In the genomic region with DNA sequence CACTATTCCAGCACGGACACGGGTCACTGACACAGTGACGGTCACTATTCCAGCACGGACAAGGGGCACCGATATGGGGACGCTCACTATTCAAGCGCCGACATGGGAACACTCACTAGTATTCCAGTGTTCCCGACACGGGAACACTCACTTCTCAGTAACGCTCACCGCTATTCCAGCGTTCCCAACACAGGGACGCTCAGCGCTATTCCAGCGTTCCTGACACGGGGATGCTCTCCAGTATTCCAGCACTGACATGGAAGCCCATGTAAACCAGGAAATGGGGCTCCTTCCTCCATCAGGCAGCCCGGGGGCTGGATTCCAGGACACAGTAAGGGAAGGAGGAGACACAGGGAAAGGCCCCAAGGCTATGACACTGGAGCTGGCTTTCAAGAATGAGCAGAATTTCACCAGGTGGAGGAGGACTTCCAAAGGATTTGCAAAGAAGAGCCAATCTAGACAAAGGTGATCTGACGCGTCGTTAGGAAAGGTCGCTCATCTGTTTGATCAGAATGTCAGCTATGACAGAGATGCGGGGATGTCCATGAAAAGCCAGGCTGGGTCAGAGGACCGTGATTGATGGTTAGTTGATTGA, we compare ENCODE assay signal across 33 cellular contexts.
"Had no signal": no experiment of that assay in that cellular context is flagged by ENCODE, and none has a peak within 500 bp of the region (broad histone marks: within the 10 kb centered on the region; RNA-seq: fewer than 3 reads in every experiment).

No MANE protein-coding gene starts in this region.

- H3K27ac Mint-ChIP-seq: activated B cell treated with CpG ODN at 0.5 μM for 24 hours; activated CD4-positive, alpha-beta memory T cell treated with anti-CD3 and anti-CD28 coated beads for 36 hours; activated CD4-positive, alpha-beta T cell treated with anti-CD3 and anti-CD28 coated beads, Interleukin-2, amount 10 ng/mL, durations not matched to agents 24 days and 14 days; activated CD8-positive, alpha-beta T cell treated with anti-CD3 and anti-CD28 coated beads for 36 hours; activated naive CD4-positive, alpha-beta T cell treated with anti-CD3 and anti-CD28 coated beads for 36 hours; activated naive CD4-positive, alpha-beta T cell treated with anti-CD3 and anti-CD28 coated beads, Interleukin-2, amount 50 U/mL, for 72 hours; activated naive CD8-positive, alpha-beta T cell treated with anti-CD3 and anti-CD28 coated beads for 36 hours; activated T-cell treated with anti-CD3 and anti-CD28 coated beads, Interleukin-2, amount 50 U/mL, for 72 hours; activated T-helper 1 cell treated with anti-CD3 and anti-CD28 coated beads, Interleukin-12 subunit alpha, Interleukin-12 subunit beta, Interleukin-2, Interleukin-4 antibody, amounts not matched to agents 30 ng/mL and 10 ng/mL and 1 ng/mL, durations not matched to agents 14 hours and 24 hours and 36 hours; activated T-helper 17 cell treated with anti-CD3 and anti-CD28 coated beads, Interleukin-2, amount 50 U/mL, for 72 hours; T-helper 1 cell treated with Interleukin-12 subunit alpha and Interleukin-12 subunit beta and Interleukin-4 antibody, amounts not matched to agents 30 μg/mL and 1 μg/mL, for 36 hours; T-helper 2 cell treated with Interferon-gamma antibody and Interleukin-4, amounts not matched to agents 5 μg/mL and 100 μg/mL, for 36 hours had no signal

- H3K27me3 Mint-ChIP-seq: activated B cell treated with CpG ODN at 0.5 μM for 24 hours; activated CD4-positive, alpha-beta memory T cell treated with anti-CD3 and anti-CD28 coated beads for 36 hours; activated CD4-positive, alpha-beta T cell treated with anti-CD3 and anti-CD28 coated beads, Interleukin-2, amount 10 ng/mL, durations not matched to agents 24 days and 14 days; activated CD8-positive, alpha-beta T cell treated with anti-CD3 and anti-CD28 coated beads for 36 hours; activated naive CD8-positive, alpha-beta T cell treated with anti-CD3 and anti-CD28 coated beads for 36 hours; activated T-helper 17 cell treated with anti-CD3 and anti-CD28 coated beads, Interleukin-2, amount 50 U/mL, for 72 hours had no signal

- ATAC-seq: activated CD8-positive, alpha-beta T cell treated with anti-CD3 and anti-CD28 coated beads for 36 hours; activated naive CD4-positive, alpha-beta T cell treated with anti-CD3 and anti-CD28 coated beads, Interleukin-2, amount 50 U/mL, for 72 hours; activated T-cell treated with anti-CD3 and anti-CD28 coated beads, Interleukin-2, amount 50 U/mL, for 72 hours; body of pancreas had no signal

- H3K27me3 ChIP-seq: adrenal gland, body of pancreas, brain microvascular endothelial cell, breast epithelium had no signal

- H3K4me3 Mint-ChIP-seq: activated B cell treated with CpG ODN at 0.5 μM for 24 hours; activated CD4-positive, alpha-beta memory T cell treated with anti-CD3 and anti-CD28 coated beads for 36 hours; activated CD4-positive, alpha-beta T cell treated with anti-CD3 and anti-CD28 coated beads, Interleukin-2, amount 10 ng/mL, durations not matched to agents 24 days and 14 days; activated CD8-positive, alpha-beta T cell treated with anti-CD3 and anti-CD28 coated beads for 36 hours; activated naive CD4-positive, alpha-beta T cell treated with anti-CD3 and anti-CD28 coated beads for 36 hours; activated naive CD8-positive, alpha-beta T cell treated with anti-CD3 and anti-CD28 coated beads for 36 hours; activated T-cell treated with anti-CD3 and anti-CD28 coated beads, Interleukin-2, amount 50 U/mL, for 4 hours; activated T-cell treated with anti-CD3 and anti-CD28 coated beads, Interleukin-2, amount 50 U/mL, for 72 hours; activated T-helper 1 cell treated with anti-CD3 and anti-CD28 coated beads, Interleukin-12 subunit alpha, Interleukin-12 subunit beta, Interleukin-2, Interleukin-4 antibody, amounts not matched to agents 30 ng/mL and 10 ng/mL and 1 ng/mL, durations not matched to agents 14 hours and 24 hours and 36 hours; activated T-helper 17 cell treated with anti-CD3 and anti-CD28 coated beads, Interleukin-2, amount 50 U/mL, for 72 hours; T-helper 1 cell treated with Interleukin-12 subunit alpha and Interleukin-12 subunit beta and Interleukin-4 antibody, amounts not matched to agents 30 μg/mL and 1 μg/mL, for 36 hours; T-helper 2 cell treated with Interferon-gamma antibody and Interleukin-4, amounts not matched to agents 5 μg/mL and 100 μg/mL, for 36 hours had no signal

- H3K4me1 Mint-ChIP-seq: activated B cell treated with CpG ODN at 0.5 μM for 24 hours; activated naive CD8-positive, alpha-beta T cell treated with anti-CD3 and anti-CD28 coated beads for 36 hours had no signal

- H3K4me3 ChIP-seq: adrenal gland, body of pancreas, breast epithelium had no signal

- H3K9me3 Mint-ChIP-seq: activated B cell treated with CpG ODN at 0.5 μM for 24 hours; activated CD4-positive, alpha-beta memory T cell treated with anti-CD3 and anti-CD28 coated beads for 36 hours; activated CD4-positive, alpha-beta T cell treated with anti-CD3 and anti-CD28 coated beads, Interleukin-2, amount 10 ng/mL, durations not matched to agents 24 days and 14 days; activated CD8-positive, alpha-beta T cell treated with anti-CD3 and anti-CD28 coated beads for 36 hours; activated naive CD4-positive, alpha-beta T cell treated with anti-CD3 and anti-CD28 coated beads for 36 hours; activated naive CD4-positive, alpha-beta T cell treated with anti-CD3 and anti-CD28 coated beads, Interleukin-2, amount 50 U/mL, for 72 hours; activated naive CD8-positive, alpha-beta T cell treated with anti-CD3 and anti-CD28 coated beads for 36 hours; activated T-cell treated with anti-CD3 and anti-CD28 coated beads, Interleukin-2, amount 50 U/mL, for 4 hours; activated T-cell treated with anti-CD3 and anti-CD28 coated beads, Interleukin-2, amount 50 U/mL, for 72 hours; activated T-helper 1 cell treated with anti-CD3 and anti-CD28 coated beads, Interleukin-12 subunit alpha, Interleukin-12 subunit beta, Interleukin-2, Interleukin-4 antibody, amounts not matched to agents 30 ng/mL and 10 ng/mL and 1 ng/mL, durations not matched to agents 14 hours and 24 hours and 36 hours; activated T-helper 17 cell treated with anti-CD3 and anti-CD28 coated beads, Interleukin-2, amount 50 U/mL, for 72 hours; T-helper 1 cell treated with Interleukin-12 subunit alpha and Interleukin-12 subunit beta and Interleukin-4 antibody, amounts not matched to agents 30 μg/mL and 1 μg/mL, for 36 hours; T-helper 2 cell treated with Interferon-gamma antibody and Interleukin-4, amounts not matched to agents 5 μg/mL and 100 μg/mL, for 36 hours had no signal

- H3K4me1 ChIP-seq: adrenal gland, body of pancreas, breast epithelium had no signal

- DNase-seq: activated B cell treated with CpG ODN at 0.5 μM for 24 hours; activated CD4-positive, alpha-beta memory T cell treated with anti-CD3 and anti-CD28 coated beads for 36 hours; activated CD4-positive, alpha-beta T cell treated with anti-CD3 and anti-CD28 coated beads for 4 hours; activated CD4-positive, alpha-beta T cell treated with anti-CD3 and anti-CD28 coated beads, Interleukin-2, amount 10 ng/mL, durations not matched to agents 24 days and 14 days; activated CD4-positive, alpha-beta T cell treated with anti-CD3 and anti-CD28 coated beads, Interleukin-2, amount 50 U/mL, for 1 hour; activated CD4-positive, alpha-beta T cell treated with anti-CD3 and anti-CD28 coated beads, Interleukin-2, amount 50 U/mL, for 4 hours; activated CD4-positive, CD25-positive, alpha-beta regulatory T cell treated with anti-CD3 and anti-CD28 coated beads, Interleukin-2, amount 50 U/mL, for 72 hours; activated CD8-positive, alpha-beta memory T cell treated with anti-CD3 and anti-CD28 coated beads, Interleukin-2, amount 50 U/mL, for 4 hours; activated CD8-positive, alpha-beta T cell treated with anti-CD3 and anti-CD28 coated beads for 36 hours; activated gamma-delta T cell treated with Interleukin-2 at 50 U/mL for 16 hours; activated naive CD4-positive, alpha-beta T cell; activated naive CD4-positive, alpha-beta T cell treated with anti-CD3 and anti-CD28 coated beads for 36 hours; activated naive CD4-positive, alpha-beta T cell treated with anti-CD3 and anti-CD28 coated beads, Interleukin-2, amount 50 U/mL, for 16 hours; activated naive CD8-positive, alpha-beta T cell treated with anti-CD3 and anti-CD28 coated beads for 36 hours; activated T-cell treated with anti-CD3 and anti-CD28 coated beads for 4 hours; activated T-cell treated with anti-CD3 and anti-CD28 coated beads, Interleukin-2, amount 50 U/mL, for 1 hour; activated T-cell treated with anti-CD3 and anti-CD28 coated beads, Interleukin-2, amount 50 U/mL, for 4 hours; activated T-cell treated with anti-CD3 and anti-CD28 coated beads, Interleukin-2, amount 50 U/mL, for 72 hours; adrenal gland; amniotic stem cell; body of pancreas; brain microvascular endothelial cell; central memory CD4-positive, alpha-beta T cell; T-helper 1 cell; T-helper 2 cell; T-helper 9 cell had no signal

- H3K36me3 ChIP-seq: adrenal gland, brain microvascular endothelial cell, breast epithelium had no signal

- H3K9me3 ChIP-seq: adrenal gland, body of pancreas, breast epithelium had no signal

- H3K27ac ChIP-seq: adrenal gland, body of pancreas, brain microvascular endothelial cell, breast epithelium, VCaP had no signal
